In the genomic region with DNA sequence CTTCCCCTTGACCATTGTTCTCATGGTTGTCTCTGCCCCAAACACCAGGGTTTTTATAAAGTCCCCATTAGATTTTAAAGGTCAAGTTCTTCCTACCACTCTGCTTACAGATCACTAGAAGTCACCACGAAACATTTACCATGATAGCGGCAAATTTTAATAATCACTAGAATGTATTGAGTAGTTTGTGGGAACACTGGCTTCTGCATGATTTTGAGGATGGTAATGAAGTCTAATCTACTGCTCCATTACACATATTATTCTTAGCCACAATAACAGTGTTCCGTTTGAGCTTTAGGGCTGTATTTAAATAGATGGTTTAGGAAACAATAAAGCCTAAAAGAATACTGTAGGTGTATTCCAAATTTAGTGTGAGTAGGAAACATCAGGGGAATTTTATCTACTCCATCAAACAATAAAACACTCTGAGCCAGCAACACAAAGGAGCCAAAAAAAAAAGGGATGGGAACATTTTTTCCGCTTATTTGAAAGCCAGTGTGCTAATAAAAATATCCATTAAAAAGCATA, we compare ENCODE assay signal across 22 cellular contexts. TPM values are rescaled to one million over a fixed set of nuclear protein-coding genes. Genes with fewer than 3 reads are reported as not detected.
A peak's percentile ranks its signal among the peaks of the same experiment; 100 is the strongest.
DNase-seq lines count a peak whose midpoint lies in the region; ATAC-seq and TF ChIP-seq lines count a peak whose summit lies in the region.
"Had no signal": no experiment of that assay in that cellular context is flagged by ENCODE, and none has a peak within 500 bp of the region (broad histone marks: within the 10 kb centered on the region; RNA-seq: fewer than 3 reads in every experiment).

No MANE protein-coding gene starts in this region.

- H3K4me1 Mint-ChIP-seq in activated naive CD8-positive, alpha-beta T cell treated with anti-CD3 and anti-CD28 coated beads for 36 hours = peaks cover 65% of the 10 kb centered on the region
- H3K4me1 Mint-ChIP-seq in stimulated activated effector memory CD8-positive, alpha-beta T cell treated with anti-CD3 and anti-CD28 coated beads, Interleukin-12 subunit alpha, Interleukin-12 subunit beta, amount 100 ng/mL, for 72 hours = peaks cover 67% of the 10 kb centered on the region

- no peak for TF ChIP-seq CTCF in left ventricle myocardium inferior (IDR thresholded peaks at IDR 0.05; ENCODE audit: borderline replicate concordance)

- H3K36me3 Mint-ChIP-seq in activated naive CD8-positive, alpha-beta T cell treated with anti-CD3 and anti-CD28 coated beads for 36 hours = peaks cover 20% of the 10 kb centered on the region
- H3K36me3 Mint-ChIP-seq in stimulated activated effector memory CD8-positive, alpha-beta T cell treated with anti-CD3 and anti-CD28 coated beads, Interleukin-12 subunit alpha, Interleukin-12 subunit beta, amount 100 ng/mL, for 72 hours = no peaks in the 10 kb centered on the region

- H3K9me3 Mint-ChIP-seq in activated naive CD8-positive, alpha-beta T cell treated with anti-CD3 and anti-CD28 coated beads for 36 hours = no peaks in the 10 kb centered on the region
- H3K9me3 Mint-ChIP-seq in stimulated activated effector memory CD8-positive, alpha-beta T cell treated with anti-CD3 and anti-CD28 coated beads, Interleukin-12 subunit alpha, Interleukin-12 subunit beta, amount 100 ng/mL, for 72 hours = no peaks in the 10 kb centered on the region
- H3K9me3 Mint-ChIP-seq: CD8-positive, alpha-beta T cell had no signal

- peak overlapping the region; percentile 67 for H3K27ac Mint-ChIP-seq in activated naive CD8-positive, alpha-beta T cell treated with anti-CD3 and anti-CD28 coated beads for 36 hours
- peak overlapping the region; percentile 39 for H3K27ac Mint-ChIP-seq in stimulated activated effector memory CD8-positive, alpha-beta T cell treated with anti-CD3 and anti-CD28 coated beads, Interleukin-12 subunit alpha, Interleukin-12 subunit beta, amount 100 ng/mL, for 72 hours
- H3K27ac Mint-ChIP-seq: IgD-negative memory B cell had no signal

- H3K27ac ChIP-seq in left ventricle myocardium inferior (replicated peaks) = peak overlapping the region; percentile 46
- H3K27ac ChIP-seq: HL-60, KMS-11, SJCRH30 had no signal

- no peak overlapping the region for H3K4me3 ChIP-seq in left ventricle myocardium inferior
- H3K4me3 ChIP-seq: GM12878, SJCRH30 had no signal

- ATAC-seq in Right ventricle myocardium inferior = no peak
- no peak for ATAC-seq in stimulated activated effector memory CD8-positive, alpha-beta T cell treated with anti-CD3 and anti-CD28 coated beads, Interleukin-12 subunit alpha, Interleukin-12 subunit beta, amount 100 ng/mL, for 72 hours
- ATAC-seq in HG03045 (IDR thresholded peaks at IDR 0.05; ENCODE audit: unreplicated experiment) = no peak
- no peak for ATAC-seq in GM18498 (IDR thresholded peaks at IDR 0.05; ENCODE audit: unreplicated experiment)
- ATAC-seq: CD8-positive, alpha-beta T cell; GM12878; PC-3 had no signal

- peaks cover 57% of the 10 kb centered on the region for H3K4me1 ChIP-seq in left ventricle myocardium inferior
- H3K4me1 ChIP-seq: SJCRH30 had no signal

- no peaks in the 10 kb centered on the region for H3K36me3 ChIP-seq in left ventricle myocardium inferior
- H3K36me3 ChIP-seq: SJCRH30 had no signal

- DNase-seq in left ventricle myocardium inferior = no peak
- DNase-seq in Right ventricle myocardium inferior (ENCODE audit: missing footprints) = no peak
- DNase-seq in activated naive CD8-positive, alpha-beta T cell treated with anti-CD3 and anti-CD28 coated beads for 36 hours = no peak
- peak; percentile 6 to 7 for DNase-seq in dermis microvascular lymphatic vessel endothelial cell (ENCODE audit: low read depth in 2 of 2)
- DNase-seq in stimulated activated effector memory CD8-positive, alpha-beta T cell treated with anti-CD3 and anti-CD28 coated beads, Interleukin-12 subunit alpha, Interleukin-12 subunit beta, amount 100 ng/mL, for 72 hours (ENCODE audit: low spot score in 2 of 2) = no peak
- DNase-seq: C1 segment of cervical spinal cord; Caco-2; CD8-positive, alpha-beta T cell; MM.1S; NCI-H2029 treated with DMSO at 0.1 percent for 48 hours; NCI-H446 treated with DMSO at 0.1 percent for 48 hours; NCI-H526; NCI-H82; NK-92 treated with Interleukin-12 subunit alpha and Interleukin-12 subunit beta, amount 100 ng/mL, for 24 hours; PC-3; SJCRH30 had no signal

- no peak overlapping the region for H3K4me3 Mint-ChIP-seq in activated naive CD8-positive, alpha-beta T cell treated with anti-CD3 and anti-CD28 coated beads for 36 hours
- no peak overlapping the region for H3K4me3 Mint-ChIP-seq in stimulated activated effector memory CD8-positive, alpha-beta T cell treated with anti-CD3 and anti-CD28 coated beads, Interleukin-12 subunit alpha, Interleukin-12 subunit beta, amount 100 ng/mL, for 72 hours
- H3K4me3 Mint-ChIP-seq: CD8-positive, alpha-beta T cell; IgD-negative memory B cell had no signal

- H3K27me3 ChIP-seq in left ventricle myocardium inferior (ENCODE audit: low read depth) = no peaks in the 10 kb centered on the region
- H3K27me3 ChIP-seq: SJCRH30 had no signal

- no peaks in the 10 kb centered on the region for H3K27me3 Mint-ChIP-seq in activated naive CD8-positive, alpha-beta T cell treated with anti-CD3 and anti-CD28 coated beads for 36 hours
- H3K27me3 Mint-ChIP-seq: IgD-negative memory B cell had no signal

- H3K9me3 ChIP-seq in left ventricle myocardium inferior (replicated peaks) = no peaks in the 10 kb centered on the region
- H3K9me3 ChIP-seq: Caco-2, SJCRH30 had no signal

- intact Hi-C loops in left ventricle myocardium inferior (cut with micrococcal nuclease) (no loop called here), Right ventricle myocardium inferior (cut with DNase I) (no loop called here)

RNA-seq across cellular contexts. Expression of gene KLF12, which starts 49.8 kb away (rescaled TPM):
- 18.2 TPM for total RNA-seq in left ventricle myocardium inferior
- 18.9 TPM for total RNA-seq in Right ventricle myocardium inferior
- total RNA-seq in activated naive CD8-positive, alpha-beta T cell treated with anti-CD3 and anti-CD28 coated beads for 36 hours = 10 to 100 TPM; 13.5 to 16.7 TPM
- total RNA-seq in dermis microvascular lymphatic vessel endothelial cell = 3.0 TPM in 2 replicates

Comparison
In these comparisons a context has a peak if more than half of its experiments do, and no peak if none do; other contexts are left out.
1. DNase-seq: peak in dermis microvascular lymphatic vessel endothelial cell (2 of 2); none in left ventricle myocardium inferior (single experiment), Right ventricle myocardium inferior (single experiment), activated naive CD8-positive, alpha-beta T cell treated with anti-CD3 and anti-CD28 coated beads for 36 hours (single experiment) and stimulated activated effector memory CD8-positive, alpha-beta T cell treated with anti-CD3 and anti-CD28 coated beads, Interleukin-12 subunit alpha, Interleukin-12 subunit beta, amount 100 ng/mL, for 72 hours (0 of 2).